9 cellular contexts compared by ENCODE assay signal in genomic region chr11:20156280-20156875, GRCh38. TPM values are rescaled to one million over a fixed set of nuclear protein-coding genes. Genes with fewer than 3 reads are reported as not detected.
DNase-seq lines count a peak whose midpoint lies in the region; ATAC-seq and TF ChIP-seq lines count a peak whose summit lies in the region.
"Had no signal": no experiment of that assay in that cellular context is flagged by ENCODE, and none has a peak within 500 bp of the region (broad histone marks: within the 10 kb centered on the region; RNA-seq: fewer than 3 reads in every experiment).

No MANE protein-coding gene starts in this region.

- no peaks in the 10 kb centered on the region for H3K4me1 ChIP-seq in right cardiac atrium (ENCODE audit: control insufficient read depth, insufficient read depth, low read length)
- peaks cover 2% of the 10 kb centered on the region for H3K4me1 ChIP-seq in ovary (ENCODE audit: insufficient read depth)

- H3K4me3 ChIP-seq in right cardiac atrium (ENCODE audit: low read length) (peak overlapping the region; percentile 19), ovary (no peak overlapping the region)

- no peak overlapping the region for H3K27ac ChIP-seq in right cardiac atrium (ENCODE audit: low read length)
- no peak overlapping the region for H3K27ac ChIP-seq in ovary
- H3K27ac ChIP-seq: neutrophil had no signal

- ATAC-seq in HG03342 (IDR thresholded peaks at IDR 0.05; ENCODE audit: unreplicated experiment) = peak; percentile 43
- ATAC-seq in right cardiac atrium = no peak
- ATAC-seq in HG03025 (IDR thresholded peaks at IDR 0.05; ENCODE audit: low FRiP score, unreplicated experiment) = no peak
- no peak for ATAC-seq in HG03442 (IDR thresholded peaks at IDR 0.05; ENCODE audit: unreplicated experiment)

- H3K4me3 Mint-ChIP-seq in activated CD4-positive, alpha-beta memory T cell treated with anti-CD3 and anti-CD28 coated beads for 36 hours = peak overlapping the region; percentile 64

- CTCF ChIA-PET in activated CD4-positive, alpha-beta memory T cell treated with anti-CD3 and anti-CD28 coated beads for 36 hours (lab: Charles Lee) = no interaction called here

- intact Hi-C loops in activated CD4-positive, alpha-beta memory T cell treated with anti-CD3 and anti-CD28 coated beads for 36 hours (cut with micrococcal nuclease) = loop anchor here (2.0 to 10.0 kb wide), 2 partner anchors 24 to 208 kb away; partner anchors contain the start of gene HTATIP2
- intact Hi-C loops in right cardiac atrium (cut with DNase I) (no loop called here), ovary (cut with DNase I) (no loop called here)

- H3K9me3 Mint-ChIP-seq in activated CD4-positive, alpha-beta memory T cell treated with anti-CD3 and anti-CD28 coated beads for 36 hours = no peaks in the 10 kb centered on the region

- H3K27ac Mint-ChIP-seq in activated CD4-positive, alpha-beta memory T cell treated with anti-CD3 and anti-CD28 coated beads for 36 hours = no peak overlapping the region

- H3K36me3 ChIP-seq in ovary = no peaks in the 10 kb centered on the region
- H3K36me3 ChIP-seq: neutrophil had no signal

- H3K9me3 ChIP-seq in right cardiac atrium (ENCODE audit: control insufficient read depth, low read length) (no peaks in the 10 kb centered on the region), ovary (peaks cover 0 to 13% of the 10 kb centered on the region in 2 donors)
- H3K9me3 ChIP-seq: neutrophil had no signal

- no peak for TF ChIP-seq CTCF in ovary (IDR thresholded peaks at IDR 0.05)

- H3K27me3 Mint-ChIP-seq in activated CD4-positive, alpha-beta memory T cell treated with anti-CD3 and anti-CD28 coated beads for 36 hours = peaks cover 52% of the 10 kb centered on the region

- POLR2A ChIA-PET in activated CD4-positive, alpha-beta memory T cell treated with anti-CD3 and anti-CD28 coated beads for 36 hours (lab: Charles Lee) = no interaction called here

- peak; percentile 76 for DNase-seq in activated CD4-positive, alpha-beta memory T cell treated with anti-CD3 and anti-CD28 coated beads for 36 hours
- DNase-seq in right cardiac atrium (no peak), AG20443 (ENCODE audit: low spot score) (no peak), ovary (no peak)
- DNase-seq in stimulated activated CD8-positive, alpha-beta memory T cell treated with anti-CD3 and anti-CD28 coated beads, Interleukin-12 subunit alpha, Interleukin-12 subunit beta, amount 100 ng/mL, for 4 hours (ENCODE audit: low read depth) = peak; percentile 46

- no peak for TF ChIP-seq POLR2A in ovary (IDR thresholded peaks at IDR 0.05)

- H3K27me3 ChIP-seq in right cardiac atrium (ENCODE audit: control insufficient read depth, insufficient read depth) (peaks cover 9% of the 10 kb centered on the region), ovary (no peaks in the 10 kb centered on the region)

- H3K36me3 Mint-ChIP-seq in activated CD4-positive, alpha-beta memory T cell treated with anti-CD3 and anti-CD28 coated beads for 36 hours = peaks cover 12% of the 10 kb centered on the region

- WGBS in right cardiac atrium = 3% methylated on average over 51 of the region's 51 CpGs
- 2 to 3% (median 2%) methylated on average over 45 to 51 of the region's 51 CpGs for WGBS in ovary, 3 donors

- peaks cover 18% of the 10 kb centered on the region for H3K4me1 Mint-ChIP-seq in activated CD4-positive, alpha-beta memory T cell treated with anti-CD3 and anti-CD28 coated beads for 36 hours (ENCODE audit: low read depth)

- no peak for TF ChIP-seq EP300 in ovary (IDR thresholded peaks at IDR 0.05)

RNA-seq across cellular contexts. Expression of gene DBX1, which starts 3.9 kb away (rescaled TPM):
- total RNA-seq in activated CD4-positive, alpha-beta memory T cell treated with anti-CD3 and anti-CD28 coated beads for 36 hours = not detected
- total RNA-seq in right cardiac atrium (not detected), ovary (not detected)
- polyA plus RNA-seq in right cardiac atrium (not detected), ovary (not detected)

Comparison
In these comparisons a context has a peak if more than half of its experiments do, and no peak if none do; other contexts are left out.
1. DNase-seq: peak in activated CD4-positive, alpha-beta memory T cell treated with anti-CD3 and anti-CD28 coated beads for 36 hours (single experiment) and stimulated activated CD8-positive, alpha-beta memory T cell treated with anti-CD3 and anti-CD28 coated beads, Interleukin-12 subunit alpha, Interleukin-12 subunit beta, amount 100 ng/mL, for 4 hours (single experiment); none in right cardiac atrium (0 of 3), AG20443 (single experiment) and ovary (0 of 5).